Comparison of ENCODE assay signal across 36 cellular contexts in genomic region chr4:90515191-90515590, GRCh38.
"Had no signal": no experiment of that assay in that cellular context is flagged by ENCODE, and none has a peak within 500 bp of the region (broad histone marks: within the 10 kb centered on the region; RNA-seq: fewer than 3 reads in every experiment).

No MANE protein-coding gene starts in this region.

- FAIRE-seq: astrocyte had no signal

- H3K4me1 ChIP-seq: body of pancreas, Peyer's patch, SJSA1 had no signal

- H3K9me3 Mint-ChIP-seq: activated CD4-positive, alpha-beta T cell treated with anti-CD3 and anti-CD28 coated beads, Interleukin-2, amount 10 ng/mL, durations not matched to agents 7 days and 5 days; T-helper 1 cell treated with Interleukin-12 subunit alpha and Interleukin-12 subunit beta and Interleukin-4 antibody, amounts not matched to agents 30 μg/mL and 1 μg/mL, for 36 hours had no signal

- H3K36me3 ChIP-seq: MG63, Peyer's patch, SJSA1 had no signal

- H3K27ac Mint-ChIP-seq: activated CD4-positive, alpha-beta T cell treated with anti-CD3 and anti-CD28 coated beads for 36 hours; activated CD4-positive, alpha-beta T cell treated with anti-CD3 and anti-CD28 coated beads, Interleukin-2, amount 10 ng/mL, durations not matched to agents 7 days and 5 days; activated CD8-positive, alpha-beta T cell treated with anti-CD3 and anti-CD28 coated beads, Interleukin-2, amount 10 ng/mL, durations not matched to agents 7 days and 5 days; activated naive CD8-positive, alpha-beta T cell treated with anti-CD3 and anti-CD28 coated beads for 36 hours; activated T-cell treated with anti-CD3 and anti-CD28 coated beads, Interleukin-2, amount 50 U/mL, for 24 hours; IgD-negative memory B cell; T-helper 1 cell treated with Interleukin-12 subunit alpha and Interleukin-12 subunit beta and Interleukin-4 antibody, amounts not matched to agents 30 μg/mL and 1 μg/mL, for 36 hours; T-helper 2 cell treated with Interferon-gamma antibody and Interleukin-4, amounts not matched to agents 5 μg/mL and 100 μg/mL, for 36 hours; WTC11 had no signal

- H3K27me3 Mint-ChIP-seq: activated CD4-positive, alpha-beta T cell treated with anti-CD3 and anti-CD28 coated beads for 36 hours; activated CD4-positive, alpha-beta T cell treated with anti-CD3 and anti-CD28 coated beads, Interleukin-2, amount 10 ng/mL, durations not matched to agents 7 days and 5 days; activated naive CD8-positive, alpha-beta T cell treated with anti-CD3 and anti-CD28 coated beads for 36 hours; activated T-cell treated with anti-CD3 and anti-CD28 coated beads, Interleukin-2, amount 50 U/mL, for 24 hours; IgD-negative memory B cell had no signal

- H3K27ac ChIP-seq: body of pancreas, Peyer's patch, SJSA1 had no signal

- DNase-seq: activated CD4-positive, alpha-beta T cell treated with anti-CD3 and anti-CD28 coated beads for 36 hours; activated CD4-positive, alpha-beta T cell treated with anti-CD3 and anti-CD28 coated beads, Interleukin-2, amount 10 ng/mL, durations not matched to agents 7 days and 5 days; activated CD4-positive, alpha-beta T cell treated with anti-CD3 and anti-CD28 coated beads, Interleukin-2, amount 50 U/mL, for 48 hours; activated CD8-positive, alpha-beta T cell treated with anti-CD3 and anti-CD28 coated beads, Interleukin-2, amount 10 ng/mL, durations not matched to agents 7 days and 5 days; activated effector memory CD4-positive, alpha-beta T cell treated with Interleukin-2 at 50 U/mL for 16 hours; activated naive CD4-positive, alpha-beta T cell treated with anti-CD3 and anti-CD28 coated beads, Interleukin-2, amount 50 U/mL, for 16 hours; activated naive CD8-positive, alpha-beta T cell treated with anti-CD3 and anti-CD28 coated beads for 36 hours; activated T-cell treated with anti-CD3 and anti-CD28 coated beads, Interleukin-2, amount 50 U/mL, for 24 hours; body of pancreas; central memory CD4-positive, alpha-beta T cell; Karpas-422; KBM-7; MG63; NCI-H1048; NCI-H1105 treated with DMSO at 0.1 percent for 48 hours; NCI-H1436 treated with DMSO at 0.1 percent for 48 hours; NCI-H1694 treated with DMSO at 0.1 percent for 48 hours; NCI-H2029; NCI-H2107; NCI-H2171; NCI-H510A; NCI-H526; NCI-H748 treated with DMSO at 0.1 percent for 48 hours; NK-92 treated with Interleukin-12 subunit alpha and Interleukin-12 subunit beta, amount 100 ng/mL, for 24 hours; PC-3; Peyer's patch; RPMI8226; SHP77 treated with DMSO at 0.1 percent for 48 hours; SK-N-SH had no signal

- H3K4me3 ChIP-seq: body of pancreas, MG63, Peyer's patch, SJSA1 had no signal

- H3K4me1 Mint-ChIP-seq: activated CD4-positive, alpha-beta T cell treated with anti-CD3 and anti-CD28 coated beads for 36 hours; activated CD4-positive, alpha-beta T cell treated with anti-CD3 and anti-CD28 coated beads, Interleukin-2, amount 10 ng/mL, durations not matched to agents 7 days and 5 days; activated naive CD8-positive, alpha-beta T cell treated with anti-CD3 and anti-CD28 coated beads for 36 hours; IgD-negative memory B cell had no signal

- H3K36me3 Mint-ChIP-seq: activated naive CD8-positive, alpha-beta T cell treated with anti-CD3 and anti-CD28 coated beads for 36 hours; IgD-negative memory B cell had no signal

- H3K4me3 Mint-ChIP-seq: activated CD4-positive, alpha-beta T cell treated with anti-CD3 and anti-CD28 coated beads for 36 hours; activated CD4-positive, alpha-beta T cell treated with anti-CD3 and anti-CD28 coated beads, Interleukin-2, amount 10 ng/mL, durations not matched to agents 7 days and 5 days; activated CD8-positive, alpha-beta T cell treated with anti-CD3 and anti-CD28 coated beads, Interleukin-2, amount 10 ng/mL, durations not matched to agents 7 days and 5 days; activated naive CD8-positive, alpha-beta T cell treated with anti-CD3 and anti-CD28 coated beads for 36 hours; activated T-cell treated with anti-CD3 and anti-CD28 coated beads, Interleukin-2, amount 50 U/mL, for 24 hours; IgD-negative memory B cell; T-helper 1 cell treated with Interleukin-12 subunit alpha and Interleukin-12 subunit beta and Interleukin-4 antibody, amounts not matched to agents 30 μg/mL and 1 μg/mL, for 36 hours; T-helper 2 cell treated with Interferon-gamma antibody and Interleukin-4, amounts not matched to agents 5 μg/mL and 100 μg/mL, for 36 hours; WTC11 had no signal

- ATAC-seq: activated CD4-positive, alpha-beta T cell treated with anti-CD3 and anti-CD28 coated beads for 36 hours; activated CD4-positive, CD25-positive, alpha-beta regulatory T cell treated with anti-CD3 and anti-CD28 coated beads, Interleukin-2, amount 50 U/mL, for 24 hours; activated CD8-positive, alpha-beta T cell treated with anti-CD3 and anti-CD28 coated beads, Interleukin-2, amount 10 ng/mL, durations not matched to agents 7 days and 5 days; body of pancreas; PC-3; WTC11 had no signal

- H3K27me3 ChIP-seq: body of pancreas, MG63, Peyer's patch, SJSA1 had no signal
